ENCODE assay signal across 14 cellular contexts in genomic region chr9:7119612-7120011, GRCh38.
"Had no signal": no experiment of that assay in that cellular context is flagged by ENCODE, and none has a peak within 500 bp of the region (broad histone marks: within the 10 kb centered on the region; RNA-seq: fewer than 3 reads in every experiment).

No MANE protein-coding gene starts in this region.

- ATAC-seq: foreskin keratinocyte, left cardiac atrium, left ventricle myocardium superior had no signal

- DNase-seq: effector memory CD4-positive, alpha-beta T cell; foreskin keratinocyte; kidney; left cardiac atrium; left ventricle myocardium superior; mesendoderm; naive B cell; posterior cingulate gyrus; sigmoid colon; stimulated activated naive CD4-positive, alpha-beta T cell; stomach; substantia nigra; transverse colon had no signal

- H3K9me3 Mint-ChIP-seq: naive B cell had no signal

- H3K27me3 Mint-ChIP-seq: naive B cell had no signal

- H3K4me3 Mint-ChIP-seq: naive B cell, neural crest cell had no signal
